Comparison of ENCODE assay signal across 8 cellular contexts in the genomic region with DNA sequence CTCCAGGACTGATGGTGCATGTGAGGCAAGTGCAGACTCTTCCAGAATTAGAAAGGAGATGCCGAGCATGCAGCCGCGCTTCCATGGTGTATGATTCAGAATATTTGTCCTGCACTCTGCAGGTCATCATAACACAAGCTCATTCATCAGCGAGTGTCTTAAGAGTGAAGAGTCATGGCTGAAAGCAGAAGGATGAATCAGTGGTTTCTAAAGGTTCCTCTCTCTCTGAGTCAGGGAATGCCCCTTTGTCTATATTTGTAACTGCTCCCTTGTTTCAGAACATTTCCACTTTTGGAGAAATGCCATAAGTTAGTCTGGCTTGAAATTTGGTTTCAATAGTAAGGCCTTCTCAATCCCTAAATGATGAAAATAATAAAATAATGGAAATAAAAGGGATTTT. TPM values are rescaled to one million over a fixed set of nuclear protein-coding genes. Genes with fewer than 3 reads are reported as not detected.
DNase-seq lines count a peak whose midpoint lies in the region; ATAC-seq and TF ChIP-seq lines count a peak whose summit lies in the region.

No MANE protein-coding gene starts in this region.

- no peak overlapping the region for H3K4me3 ChIP-seq in osteoblast (ENCODE audit: insufficient read depth, low read length)

- H3K36me3 ChIP-seq in osteoblast (ENCODE audit: insufficient read depth, low read length), result no peaks in the 10 kb centered on the region

- no peaks in the 10 kb centered on the region for H3K9me3 ChIP-seq in osteoblast (ENCODE audit: low read depth, low read length)

- H3K27ac ChIP-seq in angular gyrus (ENCODE audit: low read depth, low read length), result peak overlapping the region; percentile 16
- no peak overlapping the region for H3K27ac ChIP-seq in osteoblast (ENCODE audit: low read depth, low read length)

- ATAC-seq in GM19035 (IDR thresholded peaks at IDR 0.05; ENCODE audit: unreplicated experiment) (peak; percentile 89), HG03139 (IDR thresholded peaks at IDR 0.05; ENCODE audit: unreplicated experiment) (peak; percentile 74)

- peak; percentile 51 for DNase-seq in ACHN
- peak; percentile 91 for DNase-seq in osteoblast (ENCODE audit: insufficient read length, low spot score, missing footprints)
- DNase-seq in UCSD-AML1 (lab: John Stamatoyannopoulos, UW; ENCODE audit: unreplicated experiment), result no peak
- DNase-seq in NCI-H2171 treated with DMSO at 0.1 percent for 48 hours (lab: John Stamatoyannopoulos, UW), result no peak
- DNase-seq in activated T-cell treated with anti-CD3 and anti-CD28 coated beads, Interleukin-2, amount 50 U/mL, for 48 hours, result no peak

- peaks cover 14% of the 10 kb centered on the region for H3K27me3 ChIP-seq in osteoblast (ENCODE audit: insufficient read depth, low read length)

- peaks cover 13% of the 10 kb centered on the region for H3K4me1 ChIP-seq in osteoblast (ENCODE audit: insufficient read depth, low read length)

- in situ Hi-C loops in ACHN (cut with HindIII; ENCODE audit: low pct_ligation_motif_present, low pct_unique_long_range_greater_than_20kb, low sequenced_read_pairs), result no loop called here

- H3K79me2 ChIP-seq in osteoblast (ENCODE audit: insufficient read depth, low read length), result no peaks in the 10 kb centered on the region

- TF ChIP-seq CTCF in osteoblast (IDR thresholded peaks at IDR 0.05; ENCODE audit: extremely low read depth, low read depth, low read length), result no peak

- H3K4me2 ChIP-seq in osteoblast (ENCODE audit: insufficient read depth, low read length), result peak overlapping the region; percentile 48

- no peaks in the 10 kb centered on the region for H4K20me1 ChIP-seq in osteoblast (ENCODE audit: insufficient read depth, low read length)

- H2AFZ ChIP-seq in osteoblast (ENCODE audit: low read length), result no peak overlapping the region

RNA-seq across cellular contexts. Expression of a gene that starts 52.3 kb away (rescaled TPM):
- total RNA-seq in osteoblast, result 2.9 and 6.5 TPM in 2 replicates

Comparison
In these comparisons a context has a peak if more than half of its experiments do, and no peak if none do; other contexts are left out.
1. DNase-seq: peak in ACHN (single experiment) and osteoblast (single experiment); none in UCSD-AML1 (single experiment), NCI-H2171 treated with DMSO at 0.1 percent for 48 hours (single experiment) and activated T-cell treated with anti-CD3 and anti-CD28 coated beads, Interleukin-2, amount 50 U/mL, for 48 hours (0 of 2).